In the genomic region with DNA sequence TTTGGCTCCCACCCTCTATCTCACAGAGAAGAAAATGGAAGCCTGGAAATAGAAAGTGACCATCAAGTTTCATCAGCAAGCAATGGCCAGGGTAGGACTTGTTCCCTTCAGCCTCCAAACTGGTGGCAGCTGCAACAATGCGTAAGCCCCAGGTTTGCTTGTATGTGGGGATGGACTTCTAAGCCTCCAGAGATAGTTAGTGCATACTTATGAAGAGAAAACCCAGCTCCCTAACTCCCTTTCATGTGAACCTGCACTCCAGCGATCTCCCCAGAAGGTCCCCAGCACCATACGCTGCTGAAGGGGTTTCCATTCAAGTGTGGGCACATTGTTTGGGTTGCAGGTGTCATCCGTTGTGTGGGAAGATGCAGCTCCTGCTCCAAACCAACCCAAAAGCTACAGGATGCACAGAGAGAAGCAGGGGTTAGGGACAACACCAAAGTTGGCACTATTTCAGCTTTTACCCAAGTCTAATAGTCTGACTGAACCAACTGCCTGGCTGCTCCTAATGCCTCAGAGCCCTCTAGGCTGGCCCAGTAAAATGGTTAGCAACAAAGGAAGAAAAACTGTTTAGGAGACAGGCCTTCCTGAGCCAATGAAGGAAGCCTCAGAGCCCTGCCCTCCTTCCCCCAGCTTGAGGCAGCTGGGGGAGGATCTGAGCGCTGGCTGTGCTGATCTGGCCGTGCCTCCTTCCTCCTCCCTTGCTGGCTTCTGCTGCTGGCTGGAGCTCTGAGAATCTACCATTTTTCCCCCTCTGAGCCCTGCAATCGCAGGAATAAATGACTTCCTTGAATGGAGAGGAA, we compare ENCODE assay signal across 8 cellular contexts. TPM values are rescaled to one million over a fixed set of nuclear protein-coding genes. Genes with fewer than 3 reads are reported as not detected.
DNase-seq lines count a peak whose midpoint lies in the region; ATAC-seq and TF ChIP-seq lines count a peak whose summit lies in the region.

No MANE protein-coding gene starts in this region.

- ATAC-seq in activated T-cell treated with anti-CD3 and anti-CD28 coated beads, Interleukin-2, amount 50 U/mL, for 4 hours = peak; percentile 3 to 7
- ATAC-seq in HG03095 (IDR thresholded peaks at IDR 0.05; ENCODE audit: unreplicated experiment) (no peak), GM18517 (IDR thresholded peaks at IDR 0.05; ENCODE audit: unreplicated experiment) (no peak)

- H3K27me3 Mint-ChIP-seq in activated T-cell treated with anti-CD3 and anti-CD28 coated beads, Interleukin-2, amount 50 U/mL, for 4 hours (ENCODE audit: low read depth) = no peaks in the 10 kb centered on the region
- H3K27me3 Mint-ChIP-seq in osteocyte (ENCODE audit: unreplicated experiment) = no peaks in the 10 kb centered on the region

- no peaks in the 10 kb centered on the region for H3K36me3 Mint-ChIP-seq in activated T-cell treated with anti-CD3 and anti-CD28 coated beads, Interleukin-2, amount 50 U/mL, for 4 hours (ENCODE audit: insufficient read depth)
- peaks cover 2% of the 10 kb centered on the region for H3K36me3 Mint-ChIP-seq in osteocyte (ENCODE audit: unreplicated experiment)

- no peaks in the 10 kb centered on the region for H3K9me3 Mint-ChIP-seq in activated T-cell treated with anti-CD3 and anti-CD28 coated beads, Interleukin-2, amount 50 U/mL, for 4 hours
- H3K9me3 Mint-ChIP-seq in osteocyte (ENCODE audit: unreplicated experiment) = peaks cover 4% of the 10 kb centered on the region

- DNase-seq in activated gamma-delta T cell treated with Interleukin-2 at 50 U/mL for 16 hours = peak; percentile 17
- DNase-seq in activated gamma-delta T cell (lab: John Stamatoyannopoulos, UW) = no peak
- no peak for DNase-seq in activated T-cell treated with anti-CD3 and anti-CD28 coated beads, Interleukin-2, amount 50 U/mL, for 4 hours
- peak; percentile 77 for DNase-seq in glomerular visceral epithelial cell (ENCODE audit: extremely low spot score)
- DNase-seq in osteocyte (ENCODE audit: extremely low spot score, unreplicated experiment) = no peak
- DNase-seq in stimulated activated naive CD4-positive, alpha-beta T cell treated with Interleukin-2 at 50 U/mL for 16 hours (lab: John Stamatoyannopoulos, UW) = no peak

- no peak for TF ChIP-seq CTCF in osteocyte (IDR thresholded peaks at IDR 0.05)

- H3K27ac Mint-ChIP-seq in osteocyte (ENCODE audit: unreplicated experiment) = peak overlapping the region; percentile 79

- H3K4me3 Mint-ChIP-seq in activated T-cell treated with anti-CD3 and anti-CD28 coated beads, Interleukin-2, amount 50 U/mL, for 4 hours = peak overlapping the region; percentile 71
- no peak overlapping the region for H3K4me3 Mint-ChIP-seq in osteocyte (ENCODE audit: unreplicated experiment)

- peaks cover 82% of the 10 kb centered on the region for H3K4me1 Mint-ChIP-seq in activated T-cell treated with anti-CD3 and anti-CD28 coated beads, Interleukin-2, amount 50 U/mL, for 4 hours (ENCODE audit: low read depth)
- H3K4me1 Mint-ChIP-seq in osteocyte (ENCODE audit: unreplicated experiment) = peaks cover 35% of the 10 kb centered on the region

RNA-seq across cellular contexts. Expression of gene ZFP36L1, which starts 12.3 kb away (rescaled TPM):
- 100 to 1,000 TPM; 179 to 242 (median 210) TPM for total RNA-seq in activated T-cell treated with anti-CD3 and anti-CD28 coated beads, Interleukin-2, amount 50 U/mL, for 4 hours
- 311 and 352 TPM in 2 replicates for total RNA-seq in osteocyte

Comparison
In these comparisons a context has a peak if more than half of its experiments do, and no peak if none do; other contexts are left out.
1. DNase-seq: peak in activated gamma-delta T cell treated with Interleukin-2 at 50 U/mL for 16 hours (single experiment) and glomerular visceral epithelial cell (single experiment); none in activated gamma-delta T cell (single experiment), activated T-cell treated with anti-CD3 and anti-CD28 coated beads, Interleukin-2, amount 50 U/mL, for 4 hours (single experiment), osteocyte (single experiment) and stimulated activated naive CD4-positive, alpha-beta T cell treated with Interleukin-2 at 50 U/mL for 16 hours (single experiment).
2. ATAC-seq: peak in activated T-cell treated with anti-CD3 and anti-CD28 coated beads, Interleukin-2, amount 50 U/mL, for 4 hours (2 of 2); none in HG03095 (single experiment) and GM18517 (single experiment).